ENCODE assay signal across 8 cellular contexts in genomic region chr2:202871161-202872141, GRCh38. TPM values are rescaled to one million over a fixed set of nuclear protein-coding genes. Genes with fewer than 3 reads are reported as not detected.
A peak's percentile ranks its signal among the peaks of the same experiment; 100 is the strongest.
DNase-seq lines count a peak whose midpoint lies in the region; ATAC-seq, FAIRE-seq and TF ChIP-seq lines count a peak whose summit lies in the region.

Gene ICA1L, minus strand, starts transcription at chr2:202871766. Its CDS starts 42,757 bp downstream, at chr2:202829009.

- peak within 1 kb of the TSS; percentile 52 for H2BK120ac ChIP-seq in trophoblast cell (ENCODE audit: insufficient read depth, low read length, poor library complexity)

- peak; percentile 86 for ATAC-seq in activated naive CD8-positive, alpha-beta T cell treated with anti-CD3 and anti-CD28 coated beads, Interleukin-2, amount 10 ng/mL, durations not matched to agents 7 days and 5 days (ENCODE audit: low read depth)
- peak; percentile 94 for ATAC-seq in Right ventricle myocardium superior (ENCODE audit: poor library complexity)
- peak; percentile 90 for ATAC-seq in upper lobe of right lung

- TF ChIP-seq CTCF in Loucy (conservative IDR thresholded peaks at IDR 0.05; ENCODE audit: low read length): no peak
- no peak for TF ChIP-seq CTCF in upper lobe of right lung (IDR thresholded peaks at IDR 0.05)

- H3K23ac ChIP-seq in trophoblast cell (ENCODE audit: low read length): no peak within 1 kb of the TSS

- peak within 1 kb of the TSS; percentile 76 for H3K27ac Mint-ChIP-seq in activated naive CD8-positive, alpha-beta T cell treated with anti-CD3 and anti-CD28 coated beads, Interleukin-2, amount 10 ng/mL, durations not matched to agents 7 days and 5 days

- peak within 1 kb of the TSS; percentile 36 for H4K91ac ChIP-seq in trophoblast cell (ENCODE audit: low read depth, low read length)

- H3K79me1 ChIP-seq in trophoblast cell (ENCODE audit: low read length): peaks cover 6% of the 10 kb centered on the region

- no peak within 1 kb of the TSS for H2AK5ac ChIP-seq in trophoblast cell (ENCODE audit: low read length)

- no peak within 1 kb of the TSS for H2BK12ac ChIP-seq in trophoblast cell (ENCODE audit: low read length)

- H3K9me3 ChIP-seq in Loucy (ENCODE audit: insufficient read depth, low read depth, low read length) (no peaks in the 10 kb centered on the region), trophoblast cell (ENCODE audit: insufficient read depth, low read depth, low read length) (peaks cover 3% of the 10 kb centered on the region), upper lobe of right lung (no peaks in the 10 kb centered on the region)

- H3K4me1 Mint-ChIP-seq in activated naive CD8-positive, alpha-beta T cell treated with anti-CD3 and anti-CD28 coated beads, Interleukin-2, amount 10 ng/mL, durations not matched to agents 7 days and 5 days: peaks cover 11% of the 10 kb centered on the region

- H2AFZ ChIP-seq in Loucy (ENCODE audit: low read length) (peak within 1 kb of the TSS; percentile 97), trophoblast cell (ENCODE audit: insufficient read depth, low read length, poor library complexity) (peak within 1 kb of the TSS; percentile 81)

- no peaks in the 10 kb centered on the region for H3K9me2 ChIP-seq in Loucy (replicated peaks; ENCODE audit: low read depth, low read length)

- no peak within 1 kb of the TSS for H3K4ac ChIP-seq in trophoblast cell (ENCODE audit: low read depth, low read length)

- POLR2A ChIA-PET in activated naive CD8-positive, alpha-beta T cell treated with anti-CD3 and anti-CD28 coated beads, Interleukin-2, amount 10 ng/mL, durations not matched to agents 7 days and 5 days (lab: Charles Lee): interaction anchor here (0.5 to 2.3 kb wide), 6 partner anchors 11 to 283 kb away, joined by 3 to 18 read pairs (median 5); partner anchors contain the start of gene FAM117B

- no CpG with 5 or more reads among the region's 105 CpGs for WGBS in trophoblast cell (ENCODE audit: extremely low coverage, insufficient coverage, insufficient read length)

- no peaks in the 10 kb centered on the region; the same call in 1 of the 2 replicates for H3K79me2 ChIP-seq in Loucy (ENCODE audit: insufficient read depth, low read length)
- no peaks in the 10 kb centered on the region for H3K79me2 ChIP-seq in trophoblast cell (ENCODE audit: control insufficient read depth, insufficient read depth, low read length, poor library complexity)

- peak within 1 kb of the TSS; percentile 18 for H3K14ac ChIP-seq in trophoblast cell (ENCODE audit: low read length)

- no peak within 1 kb of the TSS for H3K27ac ChIP-seq in trophoblast cell (ENCODE audit: low read depth, low read length)
- H3K27ac ChIP-seq in upper lobe of right lung: peak within 1 kb of the TSS; percentile 53

- H2BK5ac ChIP-seq in trophoblast cell (ENCODE audit: low read depth, low read length, poor library complexity): no peak within 1 kb of the TSS

- H3K4me3 ChIP-seq in Loucy (ENCODE audit: low read length, poor library complexity, severe bottlenecking) (peak within 1 kb of the TSS; percentile 85), trophoblast cell (ENCODE audit: low read depth, low read length) (peak within 1 kb of the TSS; percentile 92), upper lobe of right lung (peak within 1 kb of the TSS; percentile 81)

- no peaks in the 10 kb centered on the region for H3K9me3 Mint-ChIP-seq in activated naive CD8-positive, alpha-beta T cell treated with anti-CD3 and anti-CD28 coated beads, Interleukin-2, amount 10 ng/mL, durations not matched to agents 7 days and 5 days

- H3K27me3 ChIP-seq in Loucy (ENCODE audit: insufficient read depth, low read length, poor library complexity, severe bottlenecking) (no peaks in the 10 kb centered on the region), trophoblast cell (ENCODE audit: insufficient read depth, low read length) (no peaks in the 10 kb centered on the region), upper lobe of right lung (no peaks in the 10 kb centered on the region)

- H4K20me1 ChIP-seq in Loucy (ENCODE audit: insufficient read depth, low read length, poor library complexity, severe bottlenecking): no peaks in the 10 kb centered on the region

- peak within 1 kb of the TSS; percentile 49 for H4K12ac ChIP-seq in trophoblast cell (ENCODE audit: low read depth, low read length)

- H3K36me3 ChIP-seq in Loucy (ENCODE audit: insufficient read depth, low read length) (no peaks in the 10 kb centered on the region), trophoblast cell (ENCODE audit: control insufficient read depth in 1 of 2, insufficient read depth in 2 of 2, low read length in 2 of 2) (no peaks in the 10 kb centered on the region), upper lobe of right lung (no peaks in the 10 kb centered on the region)

- 0 out of 2 replicates have a peak, but pooled peaks have one; percentile 23 for TF ChIP-seq POLR2A in H54 (IDR thresholded peaks at IDR 0.05; ENCODE audit: low read depth, low read length)

- DNase-seq in GM04503 (ENCODE audit: low read depth) (peak; percentile 23), H54 (ENCODE audit: insufficient read length, low spot score) (peak; percentile 72), SKM-1 treated with dmso at 0.1 percent for 144 hours (lab: John Stamatoyannopoulos, UW; ENCODE audit: unreplicated experiment) (peak; percentile 40), Right ventricle myocardium superior (peak; percentile 77), trophoblast cell (peak; percentile 61 to 88), upper lobe of right lung (peak; percentile 88)
- DNase-seq in activated naive CD8-positive, alpha-beta T cell treated with anti-CD3 and anti-CD28 coated beads, Interleukin-2, amount 10 ng/mL, durations not matched to agents 7 days and 5 days: peak; percentile 78

- H3K4me2 ChIP-seq in Loucy (ENCODE audit: low read depth, low read length, poor library complexity, severe bottlenecking) (peak within 1 kb of the TSS; percentile 74), trophoblast cell (ENCODE audit: low read length) (peak within 1 kb of the TSS; percentile 90)

- peak within 1 kb of the TSS; percentile 73 for H4K8ac ChIP-seq in trophoblast cell (ENCODE audit: low read depth, low read length)

- H3K4me1 ChIP-seq in Loucy (ENCODE audit: insufficient read depth, low read length, poor library complexity, severe bottlenecking) (peaks cover 4% of the 10 kb centered on the region), trophoblast cell (ENCODE audit: control insufficient read depth in 1 of 2, insufficient read depth in 2 of 2, low read length in 2 of 2) (no peaks in the 10 kb centered on the region), upper lobe of right lung (peaks cover 7% of the 10 kb centered on the region)

- FAIRE-seq in H54 (lab: Jason Lieb, UNC): no peak

- no peak within 1 kb of the TSS for H3K18ac ChIP-seq in trophoblast cell (ENCODE audit: low read length)

- H3K4me3 Mint-ChIP-seq in activated naive CD8-positive, alpha-beta T cell treated with anti-CD3 and anti-CD28 coated beads, Interleukin-2, amount 10 ng/mL, durations not matched to agents 7 days and 5 days: peak within 1 kb of the TSS; percentile 90

- intact Hi-C loops in Right ventricle myocardium superior (cut with DNase I) (loop anchor here (2.0 kb wide), 1 partner anchor 283 kb away; no protein-coding TSS in a partner anchor), upper lobe of right lung (cut with DNase I) (no loop called here)

- H3F3A ChIP-seq in Loucy (ENCODE audit: low read depth): peaks cover 5% of the 10 kb centered on the region; the same call in 1 of the 2 replicates

- H3K27me3 Mint-ChIP-seq in activated naive CD8-positive, alpha-beta T cell treated with anti-CD3 and anti-CD28 coated beads, Interleukin-2, amount 10 ng/mL, durations not matched to agents 7 days and 5 days: peaks cover 4% of the 10 kb centered on the region

- peak within 1 kb of the TSS; percentile 70 for H3K9ac ChIP-seq in Loucy (ENCODE audit: low read depth, low read length, poor library complexity, severe bottlenecking)
- H3K9ac ChIP-seq in trophoblast cell (ENCODE audit: low read length): peak within 1 kb of the TSS; percentile 1

- no peaks in the 10 kb centered on the region for H3K36me3 Mint-ChIP-seq in activated naive CD8-positive, alpha-beta T cell treated with anti-CD3 and anti-CD28 coated beads, Interleukin-2, amount 10 ng/mL, durations not matched to agents 7 days and 5 days

RNA-seq across cellular contexts. Expression of gene ICA1L, which starts in this region (rescaled TPM):
- total RNA-seq in activated naive CD8-positive, alpha-beta T cell treated with anti-CD3 and anti-CD28 coated beads, Interleukin-2, amount 10 ng/mL, durations not matched to agents 7 days and 5 days: 1 to 10 TPM; 4.5 to 5.8 TPM
- total RNA-seq in Right ventricle myocardium superior (5.1 TPM), upper lobe of right lung (2.3 TPM)
- 0.83 and 0.85 TPM in 2 replicates for polyA plus RNA-seq in trophoblast cell (2013)

Comparison
In these comparisons a context has a peak if more than half of its experiments do, and no peak if none do; other contexts are left out.
1. DNase-seq: peak in every context shown above with its lines; median percentile 88 in upper lobe of right lung; 78 in activated naive CD8-positive, alpha-beta T cell treated with anti-CD3 and anti-CD28 coated beads, Interleukin-2, amount 10 ng/mL, durations not matched to agents 7 days and 5 days; 77 in Right ventricle myocardium superior; 74 in trophoblast cell; 72 in H54; 40 in SKM-1 treated with dmso at 0.1 percent for 144 hours; 23 in GM04503.